In the genomic region with DNA sequence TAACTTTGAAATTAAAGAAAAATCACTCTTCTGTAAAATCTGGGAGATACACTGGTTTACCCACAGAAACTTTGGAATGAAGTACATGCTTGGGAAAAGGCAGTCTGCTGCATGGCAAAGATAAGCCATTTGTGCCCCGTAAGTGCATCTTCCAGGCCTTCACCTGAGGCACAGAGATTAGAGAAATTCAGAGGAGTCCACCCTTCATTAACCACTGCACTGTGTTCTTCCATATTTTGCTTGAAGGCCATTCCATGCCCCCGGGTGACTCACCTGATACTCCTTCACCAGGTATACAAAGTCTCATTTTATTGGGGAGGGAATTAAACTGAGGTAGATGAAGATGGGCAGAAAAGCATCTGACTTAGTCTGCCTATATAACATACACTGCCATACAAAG, we compare ENCODE assay signal across 24 cellular contexts. TPM values are rescaled to one million over a fixed set of nuclear protein-coding genes. Genes with fewer than 3 reads are reported as not detected.
DNase-seq lines count a peak whose midpoint lies in the region; ATAC-seq and TF ChIP-seq lines count a peak whose summit lies in the region.
"Had no signal": no experiment of that assay in that cellular context is flagged by ENCODE, and none has a peak within 500 bp of the region (broad histone marks: within the 10 kb centered on the region; RNA-seq: fewer than 3 reads in every experiment).

No MANE protein-coding gene starts in this region.

- H3K36me3 Mint-ChIP-seq in progenitor cell of endocrine pancreas (ENCODE audit: insufficient read depth) = peaks cover 7% of the 10 kb centered on the region

- peaks cover 43% of the 10 kb centered on the region for H3K4me1 Mint-ChIP-seq in progenitor cell of endocrine pancreas (ENCODE audit: low read depth)

- H3K27ac Mint-ChIP-seq in progenitor cell of endocrine pancreas = no peak overlapping the region
- H3K27ac Mint-ChIP-seq: activated CD4-positive, alpha-beta T cell treated with anti-CD3 and anti-CD28 coated beads, Interleukin-2, amount 10 ng/mL, durations not matched to agents 7 days and 5 days; activated naive CD8-positive, alpha-beta T cell treated with anti-CD3 and anti-CD28 coated beads, Interleukin-2, amount 50 U/mL, for 24 hours; B cell; H9; stimulated activated naive B cell treated with anti-CD40 and anti-IgM and Interleukin-4, amounts not matched to agents 10 μg/mL and 1 μg/mL and 100 μg/mL, for 72 hours; T-helper 1 cell treated with Interleukin-12 subunit alpha and Interleukin-12 subunit beta and Interleukin-4 antibody, amounts not matched to agents 30 μg/mL and 1 μg/mL, for 36 hours had no signal

- intact Hi-C loops in heart right ventricle (cut with DNase I) (loop anchor here in 6 of 10 donors (5.0 to 10.0 kb wide), 5 partner anchors 54 to 294 kb away; no protein-coding TSS in a partner anchor), aorta (cut with DNase I) (loop anchor here in 1 of 2 donors (5.0 to 10.0 kb wide), 2 partner anchors 67 to 174 kb away; no protein-coding TSS in a partner anchor)

- H2BK5ac ChIP-seq in mesenchymal stem cell (ENCODE audit: low read depth, low read length, poor library complexity, severe bottlenecking) = no peak overlapping the region

- H3K18ac ChIP-seq in mesenchymal stem cell (ENCODE audit: low read depth in 1 of 2, low read length in 2 of 2) = peak overlapping the region in 1 of 2 experiments; percentile 77

- H2BK15ac ChIP-seq in mesenchymal stem cell (ENCODE audit: low read depth, poor library complexity, severe bottlenecking) = no peak overlapping the region

- DNase-seq in right atrium auricular region (ENCODE audit: low spot score) (no peak), heart right ventricle (no peak), mesenchymal stem cell (no peak), smooth muscle cell (lab: John Stamatoyannopoulos, UW; ENCODE audit: unreplicated experiment) (no peak), aorta (no peak), NCI-H1092 treated with DMSO at 0.1 percent for 48 hours (lab: John Stamatoyannopoulos, UW) (no peak), H7 (no peak), progenitor cell of endocrine pancreas (ENCODE audit: low spot score, unreplicated experiment) (no peak)
- DNase-seq: activated CD4-positive, alpha-beta T cell treated with anti-CD3 and anti-CD28 coated beads, Interleukin-2, amount 10 ng/mL, durations not matched to agents 7 days and 5 days; activated CD8-positive, alpha-beta memory T cell treated with anti-CD3 and anti-CD28 coated beads, Interleukin-2, amount 50 U/mL, for 4 hours; activated effector memory CD4-positive, alpha-beta T cell treated with Interleukin-2 at 50 U/mL for 16 hours; activated naive CD8-positive, alpha-beta T cell treated with anti-CD3 and anti-CD28 coated beads, Interleukin-2, amount 50 U/mL, for 24 hours; DND-41; dorsolateral prefrontal cortex; H9; Kasumi-1; left colon; NCI-H2081; stimulated activated CD4-positive, alpha-beta T cell treated with anti-CD3 and anti-CD28 coated beads, Interleukin-1b, Interleukin-23, amount 100 ng/mL, for 48 hours; stimulated activated naive B cell treated with anti-CD40 and anti-IgM and Interleukin-4, amounts not matched to agents 10 μg/mL and 1 μg/mL and 100 μg/mL, for 72 hours had no signal

- H3K4me3 ChIP-seq in right atrium auricular region (peak overlapping the region in 1 of 2 donors; percentile 70), heart right ventricle (peak overlapping the region in 5 of 10 donors; percentile 18 to 33 (median 30)), mesenchymal stem cell (ENCODE audit: insufficient read depth in 1 of 2, low read depth in 1 of 2, low read length in 2 of 2) (no peak overlapping the region), smooth muscle cell (peak overlapping the region; percentile 81), aorta (ENCODE audit: low read length in 2 of 2) (peak overlapping the region; percentile 98 to 100), H7 (ENCODE audit: insufficient read depth, low read depth, low read length) (no peak overlapping the region)

- ATAC-seq in heart right ventricle = no peak
- ATAC-seq in aorta (ENCODE audit: low FRiP score) = no peak
- ATAC-seq: activated naive CD8-positive, alpha-beta T cell treated with anti-CD3 and anti-CD28 coated beads, Interleukin-2, amount 50 U/mL, for 24 hours; left colon; sciatic nerve; stimulated activated naive B cell treated with anti-CD40 and anti-IgM and Interleukin-4, amounts not matched to agents 10 μg/mL and 1 μg/mL and 100 μg/mL, for 72 hours had no signal

- 78 to 96% methylated on average over 2 of the region's 2 CpGs for WGBS in heart right ventricle, 2 donors
- 100% methylated on average over 1 of the region's 2 CpGs for whole genome bisulfite sequencing in mesenchymal stem cell
- WGBS in smooth muscle cell (ENCODE audit: low lambda C conversion rate) = 92% methylated on average over 2 of the region's 2 CpGs
- 2 to 8% methylated on average over 2 of the region's 2 CpGs for WGBS in aorta, 2 donors

- H2AFZ ChIP-seq in mesenchymal stem cell (ENCODE audit: low read depth, low read length) (no peak overlapping the region), smooth muscle cell (ENCODE audit: low read depth) (no peak overlapping the region)

- peak overlapping the region; percentile 16 for H3K4me2 ChIP-seq in mesenchymal stem cell (ENCODE audit: low read length, poor library complexity, severe bottlenecking)
- H3K4me2 ChIP-seq in smooth muscle cell = peak overlapping the region; percentile 97

- H3K4ac ChIP-seq in mesenchymal stem cell (ENCODE audit: low read depth in 1 of 2, low read length in 2 of 2) = no peak overlapping the region

- peak overlapping the region; percentile 43 for H2BK120ac ChIP-seq in mesenchymal stem cell (ENCODE audit: low read depth, low read length)

- peaks cover 11% of the 10 kb centered on the region for H3F3A ChIP-seq in smooth muscle cell (ENCODE audit: low read depth)

- H4K91ac ChIP-seq in mesenchymal stem cell (ENCODE audit: low read length) = peak overlapping the region; percentile 65

- no peaks in the 10 kb centered on the region for H3K9me3 ChIP-seq in right atrium auricular region
- no peaks in the 10 kb centered on the region for H3K9me3 ChIP-seq in heart right ventricle
- no peaks in the 10 kb centered on the region for H3K9me3 ChIP-seq in mesenchymal stem cell (ENCODE audit: control insufficient read depth, low read length)
- no peaks in the 10 kb centered on the region for H3K9me3 ChIP-seq in smooth muscle cell (replicated peaks; ENCODE audit: low read depth)
- H3K9me3 ChIP-seq in aorta (ENCODE audit: control insufficient read depth, low read length) = no peaks in the 10 kb centered on the region

- no peak overlapping the region for H3K4me3 Mint-ChIP-seq in progenitor cell of endocrine pancreas (ENCODE audit: low read depth)
- H3K4me3 Mint-ChIP-seq: activated CD4-positive, alpha-beta T cell treated with anti-CD3 and anti-CD28 coated beads, Interleukin-2, amount 10 ng/mL, durations not matched to agents 7 days and 5 days; activated naive CD8-positive, alpha-beta T cell treated with anti-CD3 and anti-CD28 coated beads, Interleukin-2, amount 50 U/mL, for 24 hours; B cell; H9; stimulated activated naive B cell treated with anti-CD40 and anti-IgM and Interleukin-4, amounts not matched to agents 10 μg/mL and 1 μg/mL and 100 μg/mL, for 72 hours; T-helper 1 cell treated with Interleukin-12 subunit alpha and Interleukin-12 subunit beta and Interleukin-4 antibody, amounts not matched to agents 30 μg/mL and 1 μg/mL, for 36 hours had no signal

- no peak overlapping the region for H3K9ac ChIP-seq in mesenchymal stem cell (ENCODE audit: low read length)
- no peak overlapping the region for H3K9ac ChIP-seq in smooth muscle cell (ENCODE audit: low read depth)

- no peak overlapping the region for H3K23ac ChIP-seq in mesenchymal stem cell (ENCODE audit: low read length in 2 of 2)

- H3K14ac ChIP-seq in mesenchymal stem cell (ENCODE audit: low read length in 2 of 2) = no peak overlapping the region

- H4K8ac ChIP-seq in mesenchymal stem cell (ENCODE audit: low read length) = no peak overlapping the region

- no peaks in the 10 kb centered on the region for H3K79me1 ChIP-seq in mesenchymal stem cell (replicated peaks; ENCODE audit: low read length, poor library complexity, severe bottlenecking)

- H2BK12ac ChIP-seq in mesenchymal stem cell (ENCODE audit: low read length in 2 of 2) = peak overlapping the region; percentile 29 to 33

- H3K36me3 ChIP-seq in right atrium auricular region (peaks cover 23% of the 10 kb centered on the region), heart right ventricle (peaks cover 0 to 43% (median 0%) of the 10 kb centered on the region in 9 donors), mesenchymal stem cell (ENCODE audit: control insufficient read depth in 1 of 2, insufficient read depth in 2 of 2, low read depth in 1 of 2, low read length in 2 of 2) (peaks cover 5 to 37% of the 10 kb centered on the region in 2 experiments), smooth muscle cell (ENCODE audit: low read depth) (no peaks in the 10 kb centered on the region), aorta (ENCODE audit: control insufficient read depth in 1 of 2, insufficient read depth in 2 of 2, low read length in 1 of 2) (peaks cover 0 to 2% of the 10 kb centered on the region in 2 donors), H7 (replicated peaks; ENCODE audit: control insufficient read depth, insufficient read depth, low read length) (no peaks in the 10 kb centered on the region)

- H3K79me2 ChIP-seq in smooth muscle cell (ENCODE audit: low read depth) = peaks cover 100% of the 10 kb centered on the region

- H3K27ac ChIP-seq in right atrium auricular region (peak overlapping the region; percentile 15 to 93), heart right ventricle (peak overlapping the region in 3 of 10 donors; percentile 10 to 55 (median 48)), mesenchymal stem cell (ENCODE audit: low read length, poor library complexity, severe bottlenecking) (no peak overlapping the region), smooth muscle cell (ENCODE audit: low read depth) (peak overlapping the region; percentile 96), aorta (ENCODE audit: low read depth in 1 of 2, low read length in 2 of 2) (peak overlapping the region; percentile 74 to 99)
- H3K27ac ChIP-seq: epithelial cell of prostate had no signal

- no peaks in the 10 kb centered on the region for H3K9me3 Mint-ChIP-seq in progenitor cell of endocrine pancreas (ENCODE audit: low read depth)
- H3K9me3 Mint-ChIP-seq: activated CD4-positive, alpha-beta T cell treated with anti-CD3 and anti-CD28 coated beads, Interleukin-2, amount 10 ng/mL, durations not matched to agents 7 days and 5 days; activated naive CD8-positive, alpha-beta T cell treated with anti-CD3 and anti-CD28 coated beads, Interleukin-2, amount 50 U/mL, for 24 hours; H9; stimulated activated naive B cell treated with anti-CD40 and anti-IgM and Interleukin-4, amounts not matched to agents 10 μg/mL and 1 μg/mL and 100 μg/mL, for 72 hours; T-helper 1 cell treated with Interleukin-12 subunit alpha and Interleukin-12 subunit beta and Interleukin-4 antibody, amounts not matched to agents 30 μg/mL and 1 μg/mL, for 36 hours had no signal

- H3K27me3 ChIP-seq in right atrium auricular region (no peaks in the 10 kb centered on the region), heart right ventricle (no peaks in the 10 kb centered on the region), mesenchymal stem cell (ENCODE audit: control insufficient read depth in 1 of 2, insufficient read depth in 1 of 2, low read length in 2 of 2) (no peaks in the 10 kb centered on the region), smooth muscle cell (ENCODE audit: low read depth) (no peaks in the 10 kb centered on the region), aorta (ENCODE audit: control insufficient read depth in 1 of 2, insufficient read depth in 2 of 2, low read length in 1 of 2) (no peaks in the 10 kb centered on the region), H7 (ENCODE audit: control insufficient read depth, insufficient read depth, low read length) (peaks cover 22% of the 10 kb centered on the region; the same call in 1 of the 2 replicates)
- H3K27me3 ChIP-seq: dorsolateral prefrontal cortex had no signal

- H2AK5ac ChIP-seq in mesenchymal stem cell (ENCODE audit: low read length, severe bottlenecking) = no peak overlapping the region

- TF ChIP-seq CTCF in right atrium auricular region (IDR thresholded peaks at IDR 0.05) (no peak), heart right ventricle (IDR thresholded peaks at IDR 0.05) (no peak), smooth muscle cell (IDR thresholded peaks at IDR 0.05; ENCODE audit: borderline replicate concordance, insufficient read depth, poor library complexity, severe bottlenecking) (no peak), progenitor cell of endocrine pancreas (IDR thresholded peaks at IDR 0.05; ENCODE audit: unreplicated experiment) (no peak)

- H3K4me1 ChIP-seq in right atrium auricular region (peaks cover 0 to 73% of the 10 kb centered on the region in 2 donors), heart right ventricle (peaks cover 5 to 92% (median 77%) of the 10 kb centered on the region in 9 donors), mesenchymal stem cell (ENCODE audit: control insufficient read depth, insufficient read depth, low read depth, low read length) (peaks cover 8% of the 10 kb centered on the region), smooth muscle cell (ENCODE audit: low read depth) (peaks cover 48% of the 10 kb centered on the region), aorta (ENCODE audit: control insufficient read depth in 1 of 2, insufficient read depth in 2 of 2, low read length in 2 of 2) (peaks cover 5 to 14% of the 10 kb centered on the region in 2 donors)

- H3K27me3 Mint-ChIP-seq in progenitor cell of endocrine pancreas = no peaks in the 10 kb centered on the region
- H3K27me3 Mint-ChIP-seq: B cell; stimulated activated naive B cell treated with anti-CD40 and anti-IgM and Interleukin-4, amounts not matched to agents 10 μg/mL and 1 μg/mL and 100 μg/mL, for 72 hours had no signal

- H4K20me1 ChIP-seq in smooth muscle cell (ENCODE audit: low read depth) = peaks cover 91% of the 10 kb centered on the region

RNA-seq across cellular contexts. Expression of a gene that starts 53.0 kb away (rescaled TPM):
- total RNA-seq in right atrium auricular region = 10 to 100 TPM in 1 of 2 donors, 1 to 10 TPM in 1; 5.7 to 17.7 TPM
- total RNA-seq in heart right ventricle = 10 to 100 TPM; 24.6 to 45.4 (median 34.2) TPM
- polyA plus RNA-seq in heart right ventricle = 10 to 100 TPM; 33.7 to 43.1 TPM
- 11.1 TPM for polyA plus RNA-seq in mesenchymal stem cell (2013, experiment 1 of 2)
- polyA plus RNA-seq in mesenchymal stem cell (2013, experiment 2 of 2) = 12.6 TPM
- total RNA-seq in smooth muscle cell = 11.6 and 19.2 TPM in 2 replicates
- 19.7 and 24.1 TPM in 2 replicates for polyA plus RNA-seq in smooth muscle cell
- total RNA-seq in aorta = 10 to 100 TPM; 21.3 to 31.0 TPM
- 10 to 100 TPM; 35.6 to 36.3 TPM for polyA plus RNA-seq in aorta
- total RNA-seq in H7 (2014; rRNA removed; shearing (Covaris generic)) = 42.3 and 44.6 TPM in 2 replicates
- total RNA-seq in progenitor cell of endocrine pancreas = 35.7 and 43.5 TPM in 2 replicates

Comparison
In these comparisons a context has a peak if more than half of its experiments do, and no peak if none do; other contexts are left out.
1. H3K4me3 ChIP-seq: peak in smooth muscle cell (single experiment) and aorta (2 of 2); none in mesenchymal stem cell (0 of 2) and H7 (single experiment).